ENCODE assay signal across 20 cellular contexts in the genomic region with DNA sequence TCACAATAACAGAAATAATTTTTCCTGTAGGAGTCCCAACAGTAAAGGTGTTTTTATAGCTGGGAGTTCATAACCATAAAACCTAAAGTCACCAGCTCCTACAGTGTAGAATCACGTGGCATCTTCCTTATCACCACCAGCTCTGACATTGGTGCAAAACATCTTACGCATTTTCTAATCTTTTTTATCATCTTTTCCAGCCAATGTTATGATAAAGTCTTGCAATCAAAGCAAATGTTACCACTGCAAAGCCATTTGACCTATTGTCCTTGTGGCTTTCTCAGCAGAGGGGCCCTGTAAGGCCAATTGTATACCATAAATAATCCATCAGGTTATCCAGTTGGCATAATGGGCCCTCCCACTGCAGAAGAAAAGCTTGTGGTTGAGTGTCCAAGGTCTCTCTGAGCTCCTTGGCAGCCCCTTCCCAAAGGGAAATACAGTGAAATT. TPM values are rescaled to one million over a fixed set of nuclear protein-coding genes. Genes with fewer than 3 reads are reported as not detected.
DNase-seq lines count a peak whose midpoint lies in the region; ATAC-seq, FAIRE-seq and TF ChIP-seq lines count a peak whose summit lies in the region.
"Had no signal": no experiment of that assay in that cellular context is flagged by ENCODE, and none has a peak within 500 bp of the region (broad histone marks: within the 10 kb centered on the region; RNA-seq: fewer than 3 reads in every experiment).

No MANE protein-coding gene starts in this region.

- H3K4me3 ChIP-seq in K562, result no peak overlapping the region
- no peak overlapping the region for H3K4me3 ChIP-seq in transverse colon
- H3K4me3 ChIP-seq in mesenchymal stem cell (ENCODE audit: insufficient read depth in 1 of 2, low read depth in 1 of 2, low read length in 2 of 2), result no peak overlapping the region
- H3K4me3 ChIP-seq: MG63, Peyer's patch had no signal

- H3K27me3 ChIP-seq in K562 (ENCODE audit: control insufficient read depth in 2 of 2, insufficient read depth in 2 of 2, low read length in 2 of 2), result no peaks in the 10 kb centered on the region
- no peaks in the 10 kb centered on the region for H3K27me3 ChIP-seq in transverse colon
- peaks cover 0 to 21% of the 10 kb centered on the region in 2 experiments for H3K27me3 ChIP-seq in mesenchymal stem cell (ENCODE audit: control insufficient read depth in 1 of 2, insufficient read depth in 1 of 2, low read length in 2 of 2)
- H3K27me3 ChIP-seq: MG63, Peyer's patch had no signal

- no peak for TF ChIP-seq RAD21 in K562 (CRISPR knock-in tag; conservative IDR thresholded peaks at IDR 0.05 in 1 of 2, IDR thresholded peaks at IDR 0.05 in 1 of 2)

- WGBS in K562 (ENCODE audit: insufficient coverage, low coverage, missing lambda C conversion rate), result 4% methylated on average over 2 of the region's 2 CpGs
- 30 to 33% methylated on average over 2 of the region's 2 CpGs for WGBS in transverse colon (ENCODE audit: low coverage in 1 of 2), 2 donors
- WGBS in mesenchymal stem cell, result 73% methylated on average over 2 of the region's 2 CpGs

- H2BK5ac ChIP-seq in mesenchymal stem cell (ENCODE audit: low read depth, low read length, poor library complexity, severe bottlenecking), result no peak overlapping the region

- H3K23ac ChIP-seq in mesenchymal stem cell (ENCODE audit: low read length in 2 of 2), result no peak overlapping the region

- TF ChIP-seq POLR2A in K562 (conservative IDR thresholded peaks at IDR 0.05), result no peak
- TF ChIP-seq POLR2A in transverse colon (IDR thresholded peaks at IDR 0.05), result no peak

- CTCF ChIA-PET in K562 (lab: Yijun Ruan, JAX; ENCODE audit: low intra/inter-chr PET ratio), result no interaction called here

- TF ChIP-seq EP300 in K562 (IDR thresholded peaks at IDR 0.05; ENCODE audit: low read length) (no peak), transverse colon (IDR thresholded peaks at IDR 0.05; ENCODE audit: low read depth) (no peak)

- no peaks in the 10 kb centered on the region for H3K79me2 ChIP-seq in K562 (ENCODE audit: control insufficient read depth, insufficient read depth, low read length)

- H3K14ac ChIP-seq in mesenchymal stem cell (ENCODE audit: low read length in 2 of 2), result no peak overlapping the region

- H4K91ac ChIP-seq in mesenchymal stem cell (ENCODE audit: low read length), result no peak overlapping the region

- H2AK5ac ChIP-seq in mesenchymal stem cell (ENCODE audit: low read length, severe bottlenecking), result no peak overlapping the region

- no peak overlapping the region for H3K18ac ChIP-seq in mesenchymal stem cell (ENCODE audit: low read depth in 1 of 2, low read length in 2 of 2)

- DNase-seq in OCI-M1 (lab: John Stamatoyannopoulos, UW) (peak; percentile 15), K562 (ENCODE audit: extremely low read depth in 1 of 4, low spot score in 3 of 4) (no peak), iris pigment epithelial cell (ENCODE audit: low read depth) (peak; percentile 59), transverse colon (no peak), mesenchymal stem cell (no peak), NK-92 (lab: John Stamatoyannopoulos, UW; ENCODE audit: unreplicated experiment) (no peak)
- DNase-seq: ACHN, AML-193, DMS153, Karpas-422, MG63, NCI-H1092 treated with DMSO at 0.1 percent for 48 hours, NCI-H2081 treated with DMSO at 0.1 percent for 48 hours, NCI-H510A treated with DMSO at 0.1 percent for 48 hours, Peyer's patch had no signal

- in situ Hi-C loops in K562 (cut with MboI), result no loop called here
- in situ Hi-C loops in transverse colon (cut with MboI; ENCODE audit: low pct_ligation_motif_present in 1 of 4, low pct_unique_long_range_greater_than_20kb in 1 of 4, low sequenced_read_pairs in 3 of 4), result no loop called here

- TF ChIP-seq CTCF in K562 (IDR thresholded peaks at IDR 0.05 in 2 of 3, conservative IDR thresholded peaks at IDR 0.05 in 1 of 3; ENCODE audit: insufficient read depth in 2 of 3, low read depth in 1 of 3, low read length in 3 of 3), result no peak
- no peak for TF ChIP-seq CTCF in transverse colon (IDR thresholded peaks at IDR 0.05)

- no peaks in the 10 kb centered on the region for H3K9me1 ChIP-seq in K562 (ENCODE audit: control insufficient read depth, insufficient read depth, low read length)

- H2BK120ac ChIP-seq in mesenchymal stem cell (ENCODE audit: low read depth, low read length), result no peak overlapping the region

- H3K36me3 ChIP-seq in K562 (ENCODE audit: control insufficient read depth, insufficient read depth, low read length) (no peaks in the 10 kb centered on the region), transverse colon (no peaks in the 10 kb centered on the region), mesenchymal stem cell (ENCODE audit: control insufficient read depth in 1 of 2, insufficient read depth in 2 of 2, low read depth in 1 of 2, low read length in 2 of 2) (no peaks in the 10 kb centered on the region)
- H3K36me3 ChIP-seq: MG63, Peyer's patch had no signal

- no peak overlapping the region for H2BK15ac ChIP-seq in mesenchymal stem cell (ENCODE audit: low read depth, poor library complexity, severe bottlenecking)

- FAIRE-seq in K562 (lab: Jason Lieb, UNC), result no peak
- FAIRE-seq: GM12892, H1 had no signal

- peaks cover 72 to 97% of the 10 kb centered on the region in 2 experiments for H3K4me1 ChIP-seq in K562 (replicated peaks in 1 of 2; ENCODE audit: control insufficient read depth in 2 of 2, insufficient read depth in 2 of 2, low read length in 2 of 2)
- peaks cover 5 to 18% (median 13%) of the 10 kb centered on the region in 4 donors for H3K4me1 ChIP-seq in transverse colon
- peaks cover 2% of the 10 kb centered on the region for H3K4me1 ChIP-seq in mesenchymal stem cell (ENCODE audit: control insufficient read depth, insufficient read depth, low read depth, low read length)

- no peak overlapping the region for H4K8ac ChIP-seq in mesenchymal stem cell (ENCODE audit: low read length)

- H3K4me2 ChIP-seq in K562 (ENCODE audit: insufficient read depth, low read length) (peak overlapping the region; percentile 78), mesenchymal stem cell (ENCODE audit: low read length, poor library complexity, severe bottlenecking) (no peak overlapping the region)

- H3K9ac ChIP-seq in K562 (ENCODE audit: insufficient read depth in 1 of 2, low read depth in 2 of 2, low read length in 2 of 2), result peak overlapping the region; percentile 2 to 58; a peak in 3 of 4 replicates
- H3K9ac ChIP-seq in mesenchymal stem cell (ENCODE audit: low read length), result no peak overlapping the region

- no peak overlapping the region for H2BK12ac ChIP-seq in mesenchymal stem cell (ENCODE audit: low read length in 2 of 2)

- H3K27ac ChIP-seq in K562 (ENCODE audit: extremely low read depth, low read depth, low read length) (peak overlapping the region; percentile 77), transverse colon (peak overlapping the region in 3 of 4 donors; percentile 24 to 50 (median 25)), mesenchymal stem cell (ENCODE audit: low read length, poor library complexity, severe bottlenecking) (no peak overlapping the region)

- intact Hi-C loops in K562 (cut with micrococcal nuclease) (no loop called here), transverse colon (cut with DNase I; ENCODE audit: low total_unique reads) (no loop called here)

- no peak overlapping the region for H3K4ac ChIP-seq in mesenchymal stem cell (ENCODE audit: low read depth in 1 of 2, low read length in 2 of 2)

- no TSS peak for BruUV-seq in K562 (replicated peaks; lab: Mats Ljungman, UMichigan)

- H4K20me1 ChIP-seq in K562 (replicated peaks; ENCODE audit: control insufficient read depth, insufficient read depth, low read length), result no peaks in the 10 kb centered on the region

- ATAC-seq in K562, result no peak
- no peak for ATAC-seq in activated CD4-positive, CD25-positive, alpha-beta regulatory T cell treated with anti-CD3 and anti-CD28 coated beads, Interleukin-2, amount 50 U/mL, for 24 hours
- ATAC-seq: Right ventricle myocardium inferior had no signal

- H2AFZ ChIP-seq in K562 (ENCODE audit: low read depth, low read length) (peak overlapping the region; percentile 53), mesenchymal stem cell (ENCODE audit: low read depth, low read length) (no peak overlapping the region)

- POLR2A ChIA-PET in K562 (lab: Yijun Ruan, JAX), result interaction anchor here (0.7 to 2.5 kb wide), 9 partner anchors 8 to 36 kb away, joined by 3 to 9 read pairs (median 4); no protein-coding TSS in a partner anchor

- H3K79me1 ChIP-seq in mesenchymal stem cell (replicated peaks; ENCODE audit: low read length, poor library complexity, severe bottlenecking), result no peaks in the 10 kb centered on the region

- H3K9me3 ChIP-seq in K562 (replicated peaks; ENCODE audit: control insufficient read depth, insufficient read depth, low read depth, low read length), result no peaks in the 10 kb centered on the region
- no peaks in the 10 kb centered on the region for H3K9me3 ChIP-seq in transverse colon
- no peaks in the 10 kb centered on the region for H3K9me3 ChIP-seq in mesenchymal stem cell (ENCODE audit: control insufficient read depth, low read length)
- H3K9me3 ChIP-seq: Caco-2, MG63, Peyer's patch had no signal

RNA-seq across cellular contexts. Expression of a gene that starts 29.5 kb away (rescaled TPM):
- 49.3 and 127 TPM in 2 replicates for total RNA-seq in K562 (2011; cell fraction: chromatin; rRNA removed; ENCODE audit: low replicate concordance)
- total RNA-seq in K562 (2011; cell fraction: nucleolus; rRNA removed), result 32.2 and 37.4 TPM in 2 replicates
- 56.7 and 64.2 TPM in 2 replicates for total RNA-seq in K562 (2011; cell fraction: nucleoplasm; rRNA removed)
- total RNA-seq in K562 (2014; rRNA removed) (9.5 and 10.2 TPM in 2 replicates), K562 (2014; rRNA removed; fragmentation: Illumina TruSeq; extraction: Trizol) (20.6 and 21.8 TPM in 2 replicates), K562 (2015; rRNA removed; fragmentation: Illumina TruSeq; extraction: Trizol) (12.0 and 12.4 TPM in 2 replicates), K562 (2021) (17.7 and 19.7 TPM in 2 replicates), transverse colon (10 to 100 TPM; 23.6 to 67.7 (median 36.5) TPM)
- polyA plus RNA-seq in K562 (2011; rRNA removed) (17.6 and 21.3 TPM in 2 replicates), K562 (2014; fragmentation: Illumina TruSeq; extraction: Trizol) (9.3 and 13.2 TPM in 2 replicates), K562 (2014; fragmentation: Nextera tagmentation; extraction: Ambion mirVana) (10 to 100 TPM in 1 of 2 experiments, 1 to 10 TPM in 1; 7.4 to 10.2 TPM), K562 (2014; rRNA removed) (11.0 and 12.2 TPM in 2 replicates)
- 9.8 and 13.5 TPM in 2 replicates for polyA plus RNA-seq in K562 (2011; cell fraction: cytosol; rRNA removed)
- 33.8 and 38.5 TPM in 2 replicates for polyA plus RNA-seq in K562 (2011; cell fraction: nucleus; rRNA removed)
- 11.6 and 13.2 TPM in 2 replicates for polyA plus RNA-seq in K562 (2012)
- 49.0 and 67.5 TPM in 2 replicates for polyA minus RNA-seq in K562 (2011; rRNA and poly(A)+ RNA removed)
- 12.2 and 17.7 TPM in 2 replicates for polyA minus RNA-seq in K562 (2011; cell fraction: cytosol; rRNA and poly(A)+ RNA removed)
- 45.2 and 47.7 TPM in 2 replicates for polyA minus RNA-seq in K562 (2011; cell fraction: nucleus; rRNA and poly(A)+ RNA removed)
- 12.8 TPM for polyA plus RNA-seq in mesenchymal stem cell (2013, experiment 1 of 2)
- polyA plus RNA-seq in mesenchymal stem cell (2013, experiment 2 of 2), result 12.4 TPM

Comparison
In these comparisons a context has a peak if more than half of its experiments do, and no peak if none do; other contexts are left out.
1. DNase-seq: peak in OCI-M1 (single experiment) and iris pigment epithelial cell (single experiment); none in K562 (0 of 4), transverse colon (single experiment), mesenchymal stem cell (single experiment) and NK-92 (single experiment).